Comparison of ENCODE assay signal across 12 cellular contexts in the genomic region with DNA sequence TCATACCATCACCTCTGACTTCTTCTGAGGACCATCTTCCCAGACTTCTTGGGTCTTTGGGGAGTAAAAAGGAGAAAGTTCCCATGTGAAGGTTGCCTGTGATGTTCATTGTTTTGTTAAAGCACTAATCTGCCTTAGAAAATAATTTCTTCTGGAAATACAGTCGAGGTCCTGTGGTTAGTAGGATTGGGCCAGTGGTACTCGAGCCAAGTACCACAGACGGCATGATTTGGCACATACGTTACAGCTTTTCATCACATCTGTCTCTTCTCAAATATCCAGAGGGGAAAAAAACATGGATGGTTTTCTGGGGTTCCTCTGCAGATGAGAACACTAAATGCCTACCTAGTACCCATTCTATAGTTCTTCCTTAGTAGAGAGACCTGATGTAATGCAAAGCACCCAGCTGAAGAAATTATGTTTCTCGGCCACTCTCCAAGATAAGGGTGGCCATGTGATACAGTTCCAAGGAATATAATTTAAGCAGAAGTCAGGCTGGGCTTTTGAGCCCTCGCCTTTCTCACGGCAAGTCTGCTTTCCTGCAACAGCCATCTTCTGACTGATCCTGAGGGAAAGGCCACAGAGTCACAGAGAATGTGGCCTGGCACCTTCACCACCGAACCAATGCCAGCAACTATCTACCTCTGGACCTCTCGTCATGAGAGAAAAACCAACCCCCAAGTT.
DNase-seq lines count a peak whose midpoint lies in the region; ATAC-seq and TF ChIP-seq lines count a peak whose summit lies in the region.
"Had no signal": no experiment of that assay in that cellular context is flagged by ENCODE, and none has a peak within 500 bp of the region (broad histone marks: within the 10 kb centered on the region; RNA-seq: fewer than 3 reads in every experiment).

No MANE protein-coding gene starts in this region.

- H3K27ac ChIP-seq in lung (ENCODE audit: low read depth in 1 of 2, low read length in 1 of 2) (peak overlapping the region; percentile 57 to 60), thyroid gland (peak overlapping the region; percentile 18 to 76 (median 57))
- H3K27ac ChIP-seq: BLaER1 treated with 17β-estradiol and CSF1 and Interleukin-3, amounts not matched to agents 10 nM and 100 nM; WERI-Rb-1 had no signal

- H3K9me3 ChIP-seq in lung (ENCODE audit: control insufficient read depth in 2 of 2, insufficient read depth in 1 of 2, low read length in 1 of 2) (no peaks in the 10 kb centered on the region), thyroid gland (no peaks in the 10 kb centered on the region)

- DNase-seq in NCI-H446 treated with DMSO at 0.1 percent for 48 hours (lab: John Stamatoyannopoulos, UW), result peak; percentile 76
- DNase-seq in fibroblast of gingiva (ENCODE audit: low read depth), result peak; percentile 69
- DNase-seq in lung (ENCODE audit: low spot score), result no peak
- DNase-seq in thyroid gland, result no peak
- no peak for DNase-seq in NCI-H1105 (lab: John Stamatoyannopoulos, UW)
- no peak for DNase-seq in activated naive CD4-positive, alpha-beta T cell treated with anti-CD3 and anti-CD28 coated beads, Interleukin-2, amount 10 ng/mL, durations not matched to agents 7 days and 5 days
- no peak for DNase-seq in Calu3
- DNase-seq: activated gamma-delta T cell, EL, WERI-Rb-1 had no signal

- H3K36me3 ChIP-seq in lung (ENCODE audit: control insufficient read depth in 2 of 2, insufficient read depth in 2 of 2, low read length in 2 of 2) (no peaks in the 10 kb centered on the region), thyroid gland (no peaks in the 10 kb centered on the region)
- H3K36me3 ChIP-seq: BLaER1 treated with 17β-estradiol and CSF1 and Interleukin-3, amounts not matched to agents 10 nM and 100 nM; WERI-Rb-1 had no signal

- H3K4me3 ChIP-seq in lung (no peak overlapping the region), thyroid gland (replicated peaks in 1 of 3) (no peak overlapping the region)
- H3K4me3 ChIP-seq: BLaER1 treated with 17β-estradiol and CSF1 and Interleukin-3, amounts not matched to agents 10 nM and 100 nM had no signal

- H3K4me1 ChIP-seq in lung (ENCODE audit: control insufficient read depth in 2 of 2, insufficient read depth in 2 of 2, low read length in 2 of 2) (peaks cover 3 to 12% of the 10 kb centered on the region in 2 donors), thyroid gland (peaks cover 0 to 5% of the 10 kb centered on the region in 2 donors)

- no peak for ATAC-seq in lung (ENCODE audit: insufficient read depth, low FRiP score)
- ATAC-seq in GM18858 (IDR thresholded peaks at IDR 0.05; ENCODE audit: unreplicated experiment), result no peak

- intact Hi-C loops in thyroid gland (cut with DNase I) (no loop called here), Calu3 (cut with micrococcal nuclease; ENCODE audit: unreplicated experiment) (no loop called here)

- 73 to 87% methylated on average over 9 of the region's 9 CpGs for WGBS in lung, 2 donors
- 74 to 83% methylated on average over 9 of the region's 9 CpGs for WGBS in thyroid gland, 2 donors

- H3K27me3 Mint-ChIP-seq in activated naive CD4-positive, alpha-beta T cell treated with anti-CD3 and anti-CD28 coated beads, Interleukin-2, amount 10 ng/mL, durations not matched to agents 7 days and 5 days, result no peaks in the 10 kb centered on the region
- H3K27me3 Mint-ChIP-seq in Calu3 (ENCODE audit: unreplicated experiment), result no peaks in the 10 kb centered on the region

- no peaks in the 10 kb centered on the region for H3K4me1 Mint-ChIP-seq in activated naive CD4-positive, alpha-beta T cell treated with anti-CD3 and anti-CD28 coated beads, Interleukin-2, amount 10 ng/mL, durations not matched to agents 7 days and 5 days
- peaks cover 13% of the 10 kb centered on the region for H3K4me1 Mint-ChIP-seq in Calu3 (ENCODE audit: low read depth, unreplicated experiment)

- CTCF ChIA-PET in activated naive CD4-positive, alpha-beta T cell treated with anti-CD3 and anti-CD28 coated beads, Interleukin-2, amount 10 ng/mL, durations not matched to agents 7 days and 5 days (lab: Charles Lee), result no interaction called here
- CTCF ChIA-PET in Calu3 (lab: Charles Lee), result no interaction called here

- BruUV-seq in Calu3 (replicated peaks; lab: Mats Ljungman, UMichigan), result no TSS peak

- no peak for TF ChIP-seq POLR2A in thyroid gland (IDR thresholded peaks at IDR 0.05)

- no peak overlapping the region for H3K4me3 Mint-ChIP-seq in activated naive CD4-positive, alpha-beta T cell treated with anti-CD3 and anti-CD28 coated beads, Interleukin-2, amount 10 ng/mL, durations not matched to agents 7 days and 5 days
- no peak overlapping the region for H3K4me3 Mint-ChIP-seq in Calu3 (ENCODE audit: low read depth, unreplicated experiment)

- no peaks in the 10 kb centered on the region for H3K36me3 Mint-ChIP-seq in activated naive CD4-positive, alpha-beta T cell treated with anti-CD3 and anti-CD28 coated beads, Interleukin-2, amount 10 ng/mL, durations not matched to agents 7 days and 5 days
- H3K36me3 Mint-ChIP-seq in Calu3 (ENCODE audit: insufficient read depth, unreplicated experiment), result no peaks in the 10 kb centered on the region

- H3K27ac Mint-ChIP-seq in activated naive CD4-positive, alpha-beta T cell treated with anti-CD3 and anti-CD28 coated beads, Interleukin-2, amount 10 ng/mL, durations not matched to agents 7 days and 5 days, result no peak overlapping the region
- H3K27ac Mint-ChIP-seq in Calu3 (ENCODE audit: unreplicated experiment), result no peak overlapping the region

- H3K27me3 ChIP-seq in lung (ENCODE audit: control insufficient read depth, insufficient read depth) (no peaks in the 10 kb centered on the region), thyroid gland (no peaks in the 10 kb centered on the region)

- no peaks in the 10 kb centered on the region for H3K9me3 Mint-ChIP-seq in activated naive CD4-positive, alpha-beta T cell treated with anti-CD3 and anti-CD28 coated beads, Interleukin-2, amount 10 ng/mL, durations not matched to agents 7 days and 5 days
- no peaks in the 10 kb centered on the region for H3K9me3 Mint-ChIP-seq in Calu3 (ENCODE audit: low read depth, unreplicated experiment)

- TF ChIP-seq CTCF in lung (IDR thresholded peaks at IDR 0.05; ENCODE audit: control extremely low read depth, extremely low read depth), result no peak
- TF ChIP-seq CTCF in thyroid gland (IDR thresholded peaks at IDR 0.05), result no peak
- no peak for TF ChIP-seq CTCF in Calu3 (IDR thresholded peaks at IDR 0.05; ENCODE audit: unreplicated experiment)

Comparison
In these comparisons a context has a peak if more than half of its experiments do, and no peak if none do; other contexts are left out.
1. DNase-seq: peak in NCI-H446 treated with DMSO at 0.1 percent for 48 hours (single experiment) and fibroblast of gingiva (single experiment); none in lung (single experiment), thyroid gland (0 of 2), NCI-H1105 (single experiment), activated naive CD4-positive, alpha-beta T cell treated with anti-CD3 and anti-CD28 coated beads, Interleukin-2, amount 10 ng/mL, durations not matched to agents 7 days and 5 days (single experiment) and Calu3 (single experiment).